ENCODE assay signal across 9 cellular contexts in the genomic region with DNA sequence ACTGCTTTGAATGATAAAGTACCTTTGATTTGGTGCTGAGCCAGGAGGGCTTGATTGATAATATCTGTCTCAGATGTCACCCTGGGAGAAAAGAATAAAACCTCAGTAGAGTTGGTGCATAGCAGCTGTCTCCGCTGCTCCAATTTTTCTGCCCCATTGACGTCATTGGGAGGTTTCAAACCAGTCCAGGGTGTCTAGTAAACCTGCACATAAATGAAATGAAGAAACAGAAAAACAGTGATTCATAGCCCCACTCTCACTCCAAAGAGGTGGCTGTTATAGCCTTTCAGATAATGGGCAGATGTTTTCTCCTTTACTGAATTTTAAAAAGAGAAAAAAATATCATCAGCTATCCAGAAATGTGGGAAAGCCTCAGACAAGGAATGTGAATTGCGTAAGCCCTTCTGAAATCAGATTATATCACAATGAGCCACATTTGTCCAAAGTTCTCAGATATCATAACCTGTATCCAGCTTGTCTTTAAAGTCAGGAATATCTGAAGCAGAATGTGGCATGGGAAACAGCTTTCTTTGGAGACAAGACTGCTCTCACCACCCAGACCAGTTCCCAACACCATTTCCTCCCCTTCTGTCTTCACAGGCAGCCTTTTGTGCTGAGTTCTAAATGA.
DNase-seq lines count a peak whose midpoint lies in the region; ATAC-seq and TF ChIP-seq lines count a peak whose summit lies in the region.
"Had no signal": no experiment of that assay in that cellular context is flagged by ENCODE, and none has a peak within 500 bp of the region (broad histone marks: within the 10 kb centered on the region; RNA-seq: fewer than 3 reads in every experiment).

No MANE protein-coding gene starts in this region.

- no TSS peak for BruUV-seq in MCF 10A (replicated peaks; lab: Mats Ljungman, UMichigan)

- peak overlapping the region; percentile 64 for H3K27ac Mint-ChIP-seq in MCF 10A (ENCODE audit: low read depth, unreplicated experiment)

- POLR2A ChIA-PET in MCF 10A (lab: Yijun Ruan, JAX) = interaction anchor here (0.6 kb wide), 2 partner anchors 253 to 384 kb away, joined by 3 read pairs; no protein-coding TSS in a partner anchor

- no peaks in the 10 kb centered on the region for H3K27me3 ChIP-seq in breast epithelium
- H3K27me3 ChIP-seq in right cardiac atrium (ENCODE audit: control insufficient read depth, insufficient read depth) = no peaks in the 10 kb centered on the region
- no peaks in the 10 kb centered on the region for H3K27me3 ChIP-seq in transverse colon

- in situ Hi-C loops in transverse colon (cut with MboI; ENCODE audit: low pct_ligation_motif_present in 1 of 4, low pct_unique_long_range_greater_than_20kb in 1 of 4, low sequenced_read_pairs in 3 of 4) = no loop called here

- no peaks in the 10 kb centered on the region for H3K36me3 Mint-ChIP-seq in MCF 10A (ENCODE audit: insufficient read depth, unreplicated experiment)

- peak; percentile 33 to 78 for ATAC-seq in right cardiac atrium

- H3K9me3 ChIP-seq in breast epithelium (no peaks in the 10 kb centered on the region), right cardiac atrium (ENCODE audit: control insufficient read depth, low read length) (no peaks in the 10 kb centered on the region), transverse colon (no peaks in the 10 kb centered on the region)

- CTCF ChIA-PET in MCF 10A (lab: Yijun Ruan, JAX) = interaction anchor here (0.7 to 4.0 kb wide), 3 partner anchors 60 to 752 kb away, joined by 3 to 29 read pairs (median 3); no protein-coding TSS in a partner anchor

- no peaks in the 10 kb centered on the region for H3K9me3 Mint-ChIP-seq in MCF 10A (ENCODE audit: unreplicated experiment)

- H3K36me3 ChIP-seq in breast epithelium (no peaks in the 10 kb centered on the region), transverse colon (no peaks in the 10 kb centered on the region)

- intact Hi-C loops in MCF 10A (cut with micrococcal nuclease) (no loop called here), breast epithelium (cut with DNase I; ENCODE audit: low total_unique reads) (no loop called here), right cardiac atrium (cut with DNase I) (no loop called here), transverse colon (cut with DNase I; ENCODE audit: low total_unique reads) (no loop called here)

- H3K4me3 ChIP-seq in breast epithelium = no peak overlapping the region
- no peak overlapping the region for H3K4me3 ChIP-seq in right cardiac atrium (ENCODE audit: low read length)
- H3K4me3 ChIP-seq in transverse colon = no peak overlapping the region

- TF ChIP-seq POLR2A in breast epithelium (IDR thresholded peaks at IDR 0.05) (no peak), transverse colon (IDR thresholded peaks at IDR 0.05) (no peak)

- H3K27ac ChIP-seq in breast epithelium (peak overlapping the region in 1 of 2 donors; percentile 32), right cardiac atrium (ENCODE audit: low read length) (no peak overlapping the region), transverse colon (peak overlapping the region in 3 of 4 donors; percentile 11 to 22 (median 11))

- no peaks in the 10 kb centered on the region for H3K4me1 ChIP-seq in breast epithelium
- no peaks in the 10 kb centered on the region for H3K4me1 ChIP-seq in right cardiac atrium (ENCODE audit: control insufficient read depth, insufficient read depth, low read length)
- peaks cover 0 to 4% (median 0%) of the 10 kb centered on the region in 4 donors for H3K4me1 ChIP-seq in transverse colon

- peak; percentile 79 for DNase-seq in MCF 10A (ENCODE audit: unreplicated experiment)
- no peak for DNase-seq in breast epithelium (ENCODE audit: low spot score in 2 of 2)
- DNase-seq in activated CD8-positive, alpha-beta memory T cell treated with anti-CD3 and anti-CD28 coated beads, Interleukin-2, amount 50 U/mL, for 1 hour (ENCODE audit: extremely low read depth) = peak; percentile 23
- peak in 2 of 3 donors; percentile 11 to 58 for DNase-seq in right cardiac atrium
- DNase-seq in transverse colon = peak; percentile 9
- no peak for DNase-seq in occipital lobe (lab: John Stamatoyannopoulos, UW)
- DNase-seq in anterior cingulate cortex (lab: John Stamatoyannopoulos, UW) = no peak
- no peak for DNase-seq in AG08396 (ENCODE audit: low spot score)
- DNase-seq: Calu3 had no signal

- no peaks in the 10 kb centered on the region for H3K27me3 Mint-ChIP-seq in MCF 10A (ENCODE audit: insufficient read depth, unreplicated experiment)

- TF ChIP-seq EP300 in transverse colon (IDR thresholded peaks at IDR 0.05; ENCODE audit: low read depth) = no peak

- TF ChIP-seq CTCF in MCF 10A (IDR thresholded peaks at IDR 0.05; ENCODE audit: unreplicated experiment) (no peak), breast epithelium (IDR thresholded peaks at IDR 0.05) (no peak), transverse colon (IDR thresholded peaks at IDR 0.05) (no peak)

- H3K4me1 Mint-ChIP-seq in MCF 10A (ENCODE audit: insufficient read depth, unreplicated experiment) = peaks cover 6% of the 10 kb centered on the region

- no peak overlapping the region for H3K4me3 Mint-ChIP-seq in MCF 10A (ENCODE audit: unreplicated experiment)

- WGBS in right cardiac atrium = 59% methylated on average over 3 of the region's 3 CpGs
- WGBS in transverse colon (ENCODE audit: low coverage in 1 of 2), 2 donors = 73 to 81% methylated on average over 1 to 3 of the region's 3 CpGs

Comparison
In these comparisons a context has a peak if more than half of its experiments do, and no peak if none do; other contexts are left out.
1. DNase-seq: peak in MCF 10A (single experiment), activated CD8-positive, alpha-beta memory T cell treated with anti-CD3 and anti-CD28 coated beads, Interleukin-2, amount 50 U/mL, for 1 hour (single experiment), right cardiac atrium (2 of 3) and transverse colon (single experiment); none in breast epithelium (0 of 2), occipital lobe (single experiment), anterior cingulate cortex (0 of 58) and AG08396 (single experiment).